In the genomic region with DNA sequence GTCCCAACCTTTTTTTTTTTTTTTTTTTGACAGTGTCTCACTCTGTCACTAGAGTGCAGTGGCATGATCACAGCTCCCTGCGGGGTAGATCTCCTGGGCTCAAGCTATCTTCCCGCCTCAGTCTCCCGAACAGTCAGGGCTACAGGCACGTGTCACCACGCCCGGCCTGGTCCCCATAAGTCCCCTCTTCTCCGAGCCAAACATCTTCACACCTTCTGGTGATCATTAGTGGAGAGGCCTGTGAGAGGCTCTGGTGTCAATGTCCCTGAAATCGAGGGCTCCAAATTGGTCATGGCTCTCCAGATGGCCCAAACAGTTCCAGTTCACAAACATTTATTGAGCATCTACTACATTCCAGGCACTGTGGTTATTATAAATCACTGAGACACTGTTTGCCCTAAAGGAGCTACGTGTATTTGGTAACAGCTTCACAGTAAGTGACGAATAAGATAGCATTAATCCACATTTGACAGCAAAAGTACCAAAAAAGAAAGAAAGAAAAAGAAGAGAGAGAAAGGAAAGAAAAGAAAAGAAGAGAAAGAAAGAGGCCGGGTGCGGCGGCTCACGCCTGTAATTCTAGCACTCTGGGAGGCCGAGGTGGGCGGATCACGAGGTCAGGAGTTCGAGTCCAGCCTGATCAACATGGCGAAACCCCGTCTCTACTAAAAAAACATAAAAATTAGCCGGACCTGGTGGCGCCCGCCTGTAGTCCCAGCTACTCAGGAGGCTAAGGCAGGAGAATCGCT, we compare ENCODE assay signal across 9 cellular contexts. TPM values are rescaled to one million over a fixed set of nuclear protein-coding genes. Genes with fewer than 3 reads are reported as not detected.
DNase-seq lines count a peak whose midpoint lies in the region; ATAC-seq and TF ChIP-seq lines count a peak whose summit lies in the region.
"Had no signal": no experiment of that assay in that cellular context is flagged by ENCODE, and none has a peak within 500 bp of the region (broad histone marks: within the 10 kb centered on the region; RNA-seq: fewer than 3 reads in every experiment).

No MANE protein-coding gene starts in this region.

- no peak for DNase-seq in GM12865 (ENCODE audit: low read depth)
- DNase-seq in activated B cell treated with CpG ODN at 0.5 μM for 24 hours = peak; percentile 21
- no peak for DNase-seq in effector CD8-positive, alpha-beta T cell (lab: John Stamatoyannopoulos, UW)

- TF ChIP-seq CTCF in GM12865 (IDR thresholded peaks at IDR 0.05; ENCODE audit: insufficient read depth, low read depth, low read length, missing control alignments) = no peak
- no peak for TF ChIP-seq CTCF in activated B cell treated with CpG ODN at 0.5 μM for 24 hours (IDR thresholded peaks at IDR 0.05)
- TF ChIP-seq CTCF in gastroesophageal sphincter (IDR thresholded peaks at IDR 0.05) = peak in 1 of 4 experiments; percentile 1

- intact Hi-C loops in activated B cell treated with CpG ODN at 0.5 μM for 24 hours (cut with micrococcal nuclease) = loop anchor here (1.0 to 5.0 kb wide), 3 partner anchors 29 to 125 kb away; a partner anchor contains a TSS

- H3K4me1 ChIP-seq in gastroesophageal sphincter = peaks cover 3 to 30% (median 6%) of the 10 kb centered on the region in 3 donors
- H3K4me1 ChIP-seq in skeletal muscle tissue (ENCODE audit: control insufficient read depth in 3 of 3, insufficient read depth in 3 of 3, low read length in 3 of 3) = peaks cover 5 to 11% (median 10%) of the 10 kb centered on the region in 3 donors

- peaks cover 26% of the 10 kb centered on the region for H3K4me1 Mint-ChIP-seq in activated B cell treated with CpG ODN at 0.5 μM for 24 hours

- H3K36me3 ChIP-seq in gastroesophageal sphincter (peaks cover 0 to 24% of the 10 kb centered on the region in 2 donors), skeletal muscle tissue (ENCODE audit: control insufficient read depth in 3 of 3, insufficient read depth in 3 of 3, low read length in 3 of 3) (peaks cover 8 to 19% (median 14%) of the 10 kb centered on the region in 3 donors)

- no peaks in the 10 kb centered on the region for H3K27me3 Mint-ChIP-seq in activated B cell treated with CpG ODN at 0.5 μM for 24 hours

- no peaks in the 10 kb centered on the region for H3K9me3 ChIP-seq in gastroesophageal sphincter
- no peaks in the 10 kb centered on the region for H3K9me3 ChIP-seq in skeletal muscle tissue (ENCODE audit: control insufficient read depth in 3 of 3, low read length in 3 of 3)

- H3K27me3 ChIP-seq in gastroesophageal sphincter (no peaks in the 10 kb centered on the region), skeletal muscle tissue (ENCODE audit: control insufficient read depth in 3 of 3, insufficient read depth in 3 of 3, low read length in 3 of 3) (no peaks in the 10 kb centered on the region)

- H3K27ac ChIP-seq in gastroesophageal sphincter (peak overlapping the region; percentile 73 to 89 (median 88)), skeletal muscle tissue (ENCODE audit: low read depth, low read length) (peak overlapping the region; percentile 85)

- TF ChIP-seq EP300 in gastroesophageal sphincter (IDR thresholded peaks at IDR 0.05) = no peak

- no peaks in the 10 kb centered on the region for H3K9me3 Mint-ChIP-seq in activated B cell treated with CpG ODN at 0.5 μM for 24 hours

- H3K27ac Mint-ChIP-seq in activated B cell treated with CpG ODN at 0.5 μM for 24 hours = peak overlapping the region; percentile 97

- ATAC-seq in activated B cell treated with CpG ODN at 0.5 μM for 24 hours (ENCODE audit: low read depth) (no peak), gastroesophageal sphincter (no peak), GM21619 (IDR thresholded peaks at IDR 0.05; ENCODE audit: unreplicated experiment) (no peak), GM18909 (IDR thresholded peaks at IDR 0.05; ENCODE audit: poor library complexity, unreplicated experiment) (no peak), GM21360 (IDR thresholded peaks at IDR 0.05; ENCODE audit: unreplicated experiment) (no peak)

- CTCF ChIA-PET in activated B cell treated with CpG ODN at 0.5 μM for 24 hours (lab: Charles Lee) = interaction anchor here (1.3 kb wide), 1 partner anchor 45 kb away, joined by 3 read pairs; no protein-coding TSS in a partner anchor

- H3K4me3 ChIP-seq in GM12865 (ENCODE audit: low read depth, low read length) (peak overlapping the region; percentile 81), gastroesophageal sphincter (peak overlapping the region; percentile 50 to 86), skeletal muscle tissue (ENCODE audit: low read length in 3 of 3) (peak overlapping the region; percentile 84 to 99 (median 96))

- peak overlapping the region; percentile 80 to 98 (median 94) for H3K9ac ChIP-seq in skeletal muscle tissue (ENCODE audit: low read depth in 1 of 3, low read length in 3 of 3)

- TF ChIP-seq POLR2A in gastroesophageal sphincter (IDR thresholded peaks at IDR 0.05) = no peak

- H3K4me3 Mint-ChIP-seq in activated B cell treated with CpG ODN at 0.5 μM for 24 hours = peak overlapping the region; percentile 98

- peaks cover 35% of the 10 kb centered on the region for H3K36me3 Mint-ChIP-seq in activated B cell treated with CpG ODN at 0.5 μM for 24 hours (ENCODE audit: low read depth)

- WGBS in gastroesophageal sphincter (ENCODE audit: low coverage in 1 of 2), 2 donors = 30 to 54% methylated on average over 14 to 16 of the region's 24 CpGs

- POLR2A ChIA-PET in activated B cell treated with CpG ODN at 0.5 μM for 24 hours (lab: Charles Lee) = interaction anchor here (0.6 to 2.3 kb wide), 12 partner anchors 8 to 1526 kb away, joined by 3 to 16 read pairs (median 6); a partner anchor contains a TSS

RNA-seq across cellular contexts. Expression of a gene that starts 0.9 kb away (rescaled TPM):
- total RNA-seq in activated B cell treated with CpG ODN at 0.5 μM for 24 hours = 50.4 and 51.3 TPM in 2 replicates
- total RNA-seq in gastroesophageal sphincter = 10 to 100 TPM; 37.8 to 40.9 (median 38.5) TPM
- total RNA-seq in skeletal muscle tissue = 25.1 TPM

RNA-seq across cellular contexts. Expression of a gene that starts 8.1 kb away (rescaled TPM):
- total RNA-seq in activated B cell treated with CpG ODN at 0.5 μM for 24 hours (not detected in 2 replicates), gastroesophageal sphincter (1,000 to 10,000 TPM; 1,267 to 1,570 (median 1,475) TPM), skeletal muscle tissue (15.1 TPM)
- total RNA-seq: NCI-H460 had no signal

RNA-seq across cellular contexts. Expression of a gene that starts 28.0 kb away (rescaled TPM):
- total RNA-seq in activated B cell treated with CpG ODN at 0.5 μM for 24 hours (37.3 and 38.3 TPM in 2 replicates), gastroesophageal sphincter (10 to 100 TPM; 23.0 to 40.0 (median 34.7) TPM), skeletal muscle tissue (14.6 TPM)

RNA-seq across cellular contexts. Expression of a gene that starts 56.0 kb away (rescaled TPM):
- 4.8 and 6.2 TPM in 2 replicates for total RNA-seq in activated B cell treated with CpG ODN at 0.5 μM for 24 hours
- total RNA-seq in gastroesophageal sphincter = 10 to 100 TPM in 1 of 4 donors, under 1 TPM in 3; 0.54 to 30.6 (median 0.74) TPM
- not detected for total RNA-seq in skeletal muscle tissue

Comparison
In these comparisons a context has a peak if more than half of its experiments do, and no peak if none do; other contexts are left out.
1. RNA of a gene that starts 8.1 kb away (total RNA-seq): 1,267 to 1,570 TPM in gastroesophageal sphincter; 15.1 TPM in skeletal muscle tissue (single experiment) and not detected in activated B cell treated with CpG ODN at 0.5 μM for 24 hours; every median in the first group is over 10 times any median in the second.
2. Peak in every context shown above with its lines, with median percentiles within 50 percentile points of each other: H3K4me3 ChIP-seq.